In genomic region chr1:211753649-211754251, GRCh38 we compare ENCODE assay signal across 16 cellular contexts.
DNase-seq lines count a peak whose midpoint lies in the region; ATAC-seq, FAIRE-seq and TF ChIP-seq lines count a peak whose summit lies in the region.
"Had no signal": no experiment of that assay in that cellular context is flagged by ENCODE, and none has a peak within 500 bp of the region (broad histone marks: within the 10 kb centered on the region; RNA-seq: fewer than 3 reads in every experiment).

No MANE protein-coding gene starts in this region.

- no peak overlapping the region for H2AFZ ChIP-seq in HepG2 (ENCODE audit: low read length)
- no peak overlapping the region for H2AFZ ChIP-seq in H1 (ENCODE audit: low read length)

- no peak overlapping the region for H2BK20ac ChIP-seq in H1 (ENCODE audit: low read length)

- in situ Hi-C loops in HepG2 (cut with HindIII; ENCODE audit: extremely low pct_ligation_motif_present, low pct_unique_long_range_greater_than_20kb) = no loop called here

- WGBS in HepG2 (ENCODE audit: low lambda C conversion rate) = 49% methylated on average over 4 of the region's 4 CpGs
- WGBS in right lobe of liver (ENCODE audit: insufficient coverage, low coverage, low lambda C conversion rate, missing lambda C conversion rate) = 40% methylated on average over 1 of the region's 4 CpGs
- 89% methylated on average over 4 of the region's 4 CpGs; no CpG with 5 or more reads in 1 of the 2 experiments for WGBS in H1 (ENCODE audit: extremely low coverage in 1 of 2, insufficient coverage in 1 of 2, insufficient read length in 1 of 2, insufficient replicate concordance in 2 of 2, low coverage in 1 of 2, low lambda C conversion rate in 2 of 2, missing lambda C conversion rate in 1 of 2), 2 experiments

- H2BK12ac ChIP-seq in H1 (ENCODE audit: low read depth, low read length) = no peak overlapping the region

- CTCF ChIA-PET in HepG2 (lab: Yijun Ruan, JAX; ENCODE audit: low intra/inter-chr PET ratio, low total read pairs) (no interaction called here), H1 (lab: Charles Lee; ENCODE audit: partially characterized antibody) (interaction anchor here (0.7 kb wide), 2 partner anchors 17 to 160 kb away, joined by 3 read pairs; no protein-coding TSS in a partner anchor)

- POLR2A ChIA-PET in HepG2 (lab: Yijun Ruan, JAX) (no interaction called here), H1 (lab: Charles Lee; ENCODE audit: partially characterized antibody) (no interaction called here)

- H3K4me3 ChIP-seq in HepG2 (replicated peaks in 1 of 3; ENCODE audit: insufficient read depth in 1 of 3, low read depth in 2 of 3, low read length in 3 of 3) (no peak overlapping the region), right lobe of liver (no peak overlapping the region), H1 (ENCODE audit: extremely low read depth in 1 of 4, insufficient read depth in 2 of 4, low read depth in 3 of 4, low read length in 4 of 4) (no peak overlapping the region)
- H3K4me3 ChIP-seq: HAP-1, SJCRH30 had no signal

- no peak for TF ChIP-seq POLR2A in HepG2 (IDR thresholded peaks at IDR 0.05; ENCODE audit: insufficient read depth in 1 of 2, low read depth in 2 of 2, low read length in 2 of 2)
- TF ChIP-seq POLR2A in right lobe of liver (IDR thresholded peaks at IDR 0.05) = no peak
- no peak for TF ChIP-seq POLR2A in H1 (IDR thresholded peaks at IDR 0.05; ENCODE audit: control extremely low read depth in 1 of 2, low read depth in 2 of 2, low read length in 2 of 2)

- ATAC-seq in HepG2 = peak; percentile 95
- no peak for ATAC-seq in right lobe of liver
- no peak for ATAC-seq in HG03460 (IDR thresholded peaks at IDR 0.05; ENCODE audit: unreplicated experiment)
- ATAC-seq: T-cell had no signal

- H3K56ac ChIP-seq in H1 (replicated peaks; ENCODE audit: insufficient read length, low read depth, low read length) = no peak overlapping the region

- H3K4me2 ChIP-seq in HepG2 (ENCODE audit: low read depth, low read length) (peak overlapping the region; percentile 28; the same call in 1 of the 2 replicates), H1 (ENCODE audit: insufficient read depth in 1 of 2, low read depth in 2 of 2, low read length in 2 of 2) (no peak overlapping the region)

- H3K9me3 ChIP-seq in HepG2 (ENCODE audit: low read length) (peaks cover 9% of the 10 kb centered on the region), right lobe of liver (peaks cover 0 to 4% (median 0%) of the 10 kb centered on the region in 4 donors), H1 (ENCODE audit: insufficient read depth in 2 of 2, low read depth in 1 of 2, low read length in 1 of 2) (no peaks in the 10 kb centered on the region)
- H3K9me3 ChIP-seq: SJCRH30 had no signal

- no peak overlapping the region for H3K14ac ChIP-seq in H1 (ENCODE audit: insufficient read length)

- H3K79me2 ChIP-seq in HepG2 (ENCODE audit: insufficient read depth, low read length) = no peaks in the 10 kb centered on the region
- no peaks in the 10 kb centered on the region for H3K79me2 ChIP-seq in H1 (ENCODE audit: control insufficient read depth in 1 of 2, insufficient read depth in 2 of 2, low read length in 2 of 2)

- no peak overlapping the region for H4K5ac ChIP-seq in H1 (ENCODE audit: insufficient read length, low read depth, low read length)

- FAIRE-seq in HepG2 (lab: Jason Lieb, UNC) (peak; percentile 71), H1 (lab: Jason Lieb, UNC) (no peak), frontal cortex (lab: Jason Lieb, UNC) (no peak)

- peak; percentile 81 for DNase-seq in HepG2 (ENCODE audit: low spot score)
- no peak for DNase-seq in right lobe of liver
- peak; percentile 27 for DNase-seq in NCI-H69 (lab: John Stamatoyannopoulos, UW)
- DNase-seq in H1 (ENCODE audit: low read depth in 1 of 2, low spot score in 2 of 2) = no peak
- no peak for DNase-seq in frontal cortex (ENCODE audit: low spot score in 2 of 2)
- DNase-seq in AG08395 (ENCODE audit: low spot score) = no peak
- DNase-seq: Calu3; CD4-positive, CD25-positive, alpha-beta regulatory T cell; NCI-H1436 treated with DMSO at 0.1 percent for 48 hours; NCI-H2107; NCI-H446 treated with DMSO at 0.1 percent for 48 hours; SJCRH30; T-cell had no signal

- no peak overlapping the region for H2BK5ac ChIP-seq in H1 (ENCODE audit: low read depth, low read length)

- H2BK120ac ChIP-seq in H1 (replicated peaks; ENCODE audit: low read depth, low read length) = no peak overlapping the region

- TF ChIP-seq RAD21 in HepG2 (CRISPR knock-in tag; IDR thresholded peaks at IDR 0.05) = no peak
- no peak for TF ChIP-seq RAD21 in H1 (IDR thresholded peaks at IDR 0.05 in 1 of 2, conservative IDR thresholded peaks at IDR 0.05 in 1 of 2; ENCODE audit: low read depth in 2 of 2, low read length in 2 of 2)

- TF ChIP-seq EP300 in HepG2 (IDR thresholded peaks at IDR 0.05; ENCODE audit: low read depth in 2 of 2, low read length in 2 of 2) (no peak; a peak in 1 of 4 replicates), HepG2 (CRISPR knock-in tag; IDR thresholded peaks at IDR 0.05; ENCODE audit: borderline replicate concordance) (no peak), H1 (IDR thresholded peaks at IDR 0.05; ENCODE audit: borderline replicate concordance in 1 of 2, low read depth in 2 of 2, low read length in 2 of 2) (no peak)

- H4K91ac ChIP-seq in H1 (replicated peaks; ENCODE audit: insufficient read length, low read length) = no peak overlapping the region

- no peaks in the 10 kb centered on the region for H3K23me2 ChIP-seq in H1 (ENCODE audit: low read depth, low read length)

- no peak overlapping the region for H3K23ac ChIP-seq in H1 (ENCODE audit: insufficient read length)

- BruUV-seq in HepG2 (replicated peaks; lab: Mats Ljungman, UMichigan) = no TSS peak

- H4K8ac ChIP-seq in H1 (ENCODE audit: extremely low read depth, insufficient read depth, low read length) = no peak overlapping the region

- H3K27me3 ChIP-seq in HepG2 (ENCODE audit: control insufficient read depth in 1 of 2, insufficient read depth in 2 of 2, low read length in 2 of 2) = no peaks in the 10 kb centered on the region
- H3K27me3 ChIP-seq in right lobe of liver = no peaks in the 10 kb centered on the region
- H3K27me3 ChIP-seq in H1 (replicated peaks in 1 of 4; ENCODE audit: control insufficient read depth in 3 of 4, extremely low read depth in 1 of 4, insufficient read depth in 3 of 4, low read length in 3 of 4) = no peaks in the 10 kb centered on the region
- H3K27me3 ChIP-seq: SJCRH30 had no signal

- H3K36me3 ChIP-seq in HepG2 (replicated peaks in 1 of 2; ENCODE audit: control insufficient read depth in 1 of 2, insufficient read depth in 2 of 2, low read length in 2 of 2) = peaks cover 5 to 15% of the 10 kb centered on the region in 2 experiments
- H3K36me3 ChIP-seq in right lobe of liver = peaks cover 0 to 27% (median 6%) of the 10 kb centered on the region in 4 donors
- H3K36me3 ChIP-seq in H1 (ENCODE audit: control insufficient read depth in 2 of 4, insufficient read depth in 4 of 4, low read length in 3 of 4) = no peaks in the 10 kb centered on the region

- TF ChIP-seq CTCF in HepG2 (CRISPR knock-in tag; IDR thresholded peaks at IDR 0.05) (no peak), right lobe of liver (IDR thresholded peaks at IDR 0.05) (no peak), H1 (IDR thresholded peaks at IDR 0.05; ENCODE audit: control extremely low read depth in 1 of 3, insufficient read depth in 1 of 3, low read depth in 1 of 3, low read length in 3 of 3) (no peak)

- H2BK15ac ChIP-seq in H1 (ENCODE audit: low read length) = peak overlapping the region; percentile 21; the same call in 1 of the 2 replicates

- intact Hi-C loops in HepG2 (cut with micrococcal nuclease; ENCODE audit: unreplicated experiment) (no loop called here), right lobe of liver (cut with DNase I) (no loop called here)

- no peaks in the 10 kb centered on the region for H4K20me1 ChIP-seq in HepG2 (ENCODE audit: insufficient read depth, low read length)
- no peaks in the 10 kb centered on the region for H4K20me1 ChIP-seq in H1 (replicated peaks in 1 of 2; ENCODE audit: control insufficient read depth in 1 of 2, insufficient read depth in 2 of 2, low read length in 2 of 2)

- no peak overlapping the region for H3K4ac ChIP-seq in H1 (replicated peaks; ENCODE audit: insufficient read length, low read depth, low read length)

- H3K9ac ChIP-seq in HepG2 (ENCODE audit: insufficient read depth, low read depth, low read length) (no peak overlapping the region), H1 (replicated peaks in 1 of 4; ENCODE audit: extremely low read depth in 1 of 4, low read depth in 3 of 4, low read length in 3 of 4) (no peak overlapping the region)

- H3K27ac ChIP-seq in HepG2 (ENCODE audit: extremely low read length, insufficient read depth, low read length) = peak overlapping the region; percentile 37
- no peak overlapping the region for H3K27ac ChIP-seq in right lobe of liver
- H3K27ac ChIP-seq in H1 (ENCODE audit: low read depth, low read length) = no peak overlapping the region
- H3K27ac ChIP-seq in temporal lobe (ENCODE audit: low read depth, low read length) = peak overlapping the region; percentile 38
- H3K27ac ChIP-seq: SJCRH30 had no signal

- no peaks in the 10 kb centered on the region for H3K79me1 ChIP-seq in H1 (ENCODE audit: low read depth, low read length)

- no peak overlapping the region for H2AK5ac ChIP-seq in H1 (ENCODE audit: low read depth, low read length)

- H3K18ac ChIP-seq in H1 (ENCODE audit: extremely low read depth, low read length) = no peak overlapping the region

- peaks cover 31% of the 10 kb centered on the region for H3K4me1 ChIP-seq in HepG2 (ENCODE audit: insufficient read depth, low read length)
- H3K4me1 ChIP-seq in right lobe of liver = no peaks in the 10 kb centered on the region
- H3K4me1 ChIP-seq in H1 (replicated peaks in 1 of 4; ENCODE audit: control insufficient read depth in 3 of 4, insufficient read depth in 4 of 4, low read length in 3 of 4) = 0 out of 7 replicates have a peak, but pooled peaks cover 0 to 3% (median 0%) of the 10 kb centered on the region in 4 experiments

TF ChIP-seq in HepG2, 621 proteins besides CTCF, POLR2A, EP300 and RAD21 (continues in another document):
- TF ChIP-seq SOX5 (CRISPR knock-in tag; IDR thresholded peaks at IDR 0.05; ENCODE audit: borderline replicate concordance) (peak; percentile 56), JARID2 (CRISPR knock-in tag; IDR thresholded peaks at IDR 0.05; ENCODE audit: insufficient replicate concordance) (no peak), ETV5 (CRISPR knock-in tag; IDR thresholded peaks at IDR 0.05; ENCODE audit: borderline replicate concordance) (no peak)

TF ChIP-seq in H1, 55 proteins besides CTCF, POLR2A, EP300 and RAD21 (continues in another document):
- TF ChIP-seq SUZ12 (IDR thresholded peaks at IDR 0.05; ENCODE audit: low read length) (no peak), CREB1 (IDR thresholded peaks at IDR 0.05) (no peak)

Comparison
In these comparisons a context has a peak if more than half of its experiments do, and no peak if none do; other contexts are left out.
1. DNase-seq: peak in HepG2 (single experiment) and NCI-H69 (single experiment); none in right lobe of liver (0 of 3), H1 (0 of 2), frontal cortex (0 of 2) and AG08395 (single experiment).
2. H3K27ac ChIP-seq: peak in HepG2 (single experiment) and temporal lobe (single experiment); none in right lobe of liver (0 of 3) and H1 (single experiment).
3. Of the 41 proteins assayed by ChIP-seq in both HepG2 and H1: peak only in HepG2: HDAC2; only in H1: none; in both: none; in neither: 40.